24 cellular contexts compared by ENCODE assay signal in the genomic region with DNA sequence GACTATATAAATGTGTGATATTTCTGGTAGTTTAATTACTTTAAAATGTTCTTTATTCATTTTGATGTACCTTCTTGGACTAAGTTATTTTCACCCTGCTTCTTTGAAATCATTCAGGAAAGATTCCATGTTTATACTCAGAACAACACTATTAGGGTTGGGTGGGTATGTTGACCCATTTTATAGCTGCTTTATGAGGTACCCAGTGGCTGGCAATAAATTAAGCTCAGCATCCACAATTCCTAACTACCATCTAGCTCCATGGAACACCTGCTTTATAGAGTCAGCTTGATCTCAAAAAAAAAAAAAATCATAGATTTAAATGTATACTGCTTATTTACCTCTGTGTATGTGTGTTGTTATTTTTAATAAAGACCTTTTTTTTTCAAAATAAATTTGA.
"Had no signal": no experiment of that assay in that cellular context is flagged by ENCODE, and none has a peak within 500 bp of the region (broad histone marks: within the 10 kb centered on the region; RNA-seq: fewer than 3 reads in every experiment).

No MANE protein-coding gene starts in this region.

- H3K27ac ChIP-seq: colonic mucosa, coronary artery, dorsolateral prefrontal cortex, epithelial cell of prostate, esophagus muscularis mucosa, esophagus squamous epithelium, foreskin keratinocyte, gastrocnemius medialis, gastroesophageal sphincter, heart left ventricle, heart right ventricle had no signal

- H3K4me3 ChIP-seq: colonic mucosa, coronary artery, dorsolateral prefrontal cortex, esophagus muscularis mucosa, esophagus squamous epithelium, gastrocnemius medialis, gastroesophageal sphincter, heart left ventricle, heart right ventricle had no signal

- ATAC-seq: effector memory CD8-positive, alpha-beta T cell; esophagus mucosa; foreskin keratinocyte; gastrocnemius medialis; gastroesophageal sphincter; heart left ventricle; heart right ventricle had no signal

- H3K27me3 ChIP-seq: colonic mucosa, foreskin keratinocyte had no signal

- H3K36me3 ChIP-seq: colonic mucosa, esophagus muscularis mucosa, esophagus squamous epithelium, gastrocnemius medialis, gastroesophageal sphincter, heart left ventricle, heart right ventricle had no signal

- H3K9me3 ChIP-seq: colonic mucosa, esophagus muscularis mucosa, gastrocnemius medialis had no signal

- DNase-seq: colonic mucosa; cortex of kidney; dermis blood vessel endothelial cell; dorsolateral prefrontal cortex; effector CD4-positive, alpha-beta T cell; effector CD8-positive, alpha-beta T cell; effector memory CD4-positive, alpha-beta T cell; effector memory CD8-positive, alpha-beta T cell; endodermal cell; erythroblast; esophagus squamous epithelium; foreskin fibroblast; foreskin keratinocyte; foreskin melanocyte; gastrocnemius medialis; glutamatergic neuron; head of caudate nucleus; heart left ventricle; heart right ventricle had no signal

- H3K4me1 ChIP-seq: colonic mucosa, esophagus squamous epithelium, foreskin keratinocyte, gastrocnemius medialis had no signal
